ENCODE assay signal across 8 cellular contexts in the genomic region with DNA sequence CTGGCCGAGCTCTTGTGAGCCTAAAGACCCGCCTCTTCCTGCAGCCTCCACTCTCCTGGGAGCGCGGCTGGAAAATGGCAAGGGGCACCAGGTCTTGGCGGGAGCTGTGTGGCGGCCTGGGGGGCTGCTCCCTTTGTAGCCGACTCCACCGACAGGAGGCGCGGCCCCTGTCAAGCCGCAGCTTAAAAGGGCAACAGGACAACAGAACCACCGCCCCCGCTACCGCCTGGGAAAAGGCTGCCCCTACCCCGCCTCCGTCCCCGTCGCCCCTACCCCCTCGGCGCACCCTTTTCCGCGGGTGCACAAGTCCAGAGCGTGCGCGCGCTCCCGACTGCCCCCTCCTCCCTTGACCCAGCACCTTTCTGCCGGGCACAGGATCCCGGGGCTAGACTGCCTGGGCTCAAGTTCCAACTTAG.
DNase-seq lines count a peak whose midpoint lies in the region; ATAC-seq and TF ChIP-seq lines count a peak whose summit lies in the region.
"Not testable (repeated sequence)": the region's sequence is repeated elsewhere in the genome, so short reads cannot be mapped to it uniquely, and the experiment has no call there.

No MANE protein-coding gene starts in this region.

- not testable (repeated sequence) for H3K36me3 Mint-ChIP-seq in H9 (ENCODE audit: insufficient read depth in 1 of 3, low read depth in 3 of 3); activated CD8-positive, alpha-beta memory T cell treated with anti-CD3 and anti-CD28 coated beads, Interleukin-2, amount 10 ng/mL, durations not matched to agents 7 days and 5 days

- WGBS in H9 (ENCODE audit: extremely low coverage, insufficient read length, low lambda C conversion rate) = no CpG with 5 or more reads among the region's 29 CpGs
- WGBS in mesodermal cell (ENCODE audit: insufficient coverage in 2 of 2), 2 experiments = no CpG with 5 or more reads among the region's 29 CpGs
- 0 to 1% (median 1%) methylated on average over 15 to 25 of the region's 29 CpGs; no CpG with 5 or more reads in 2 of the 5 donors for WGBS in spleen, 5 donors
- 1% methylated on average over 25 of the region's 29 CpGs; no CpG with 5 or more reads in 1 of the 2 donors for WGBS in aorta, 2 donors

- not testable (repeated sequence) for TF ChIP-seq POLR2A in Peyer's patch (IDR thresholded peaks at IDR 0.05); spleen (IDR thresholded peaks at IDR 0.05)

- not testable (repeated sequence) for H3K9ac ChIP-seq in H9 (ENCODE audit: extremely low read depth, insufficient read length, low read length)

- not testable (repeated sequence) for H2AK5ac ChIP-seq in H9 (ENCODE audit: insufficient read length, low read length)

- H4K91ac ChIP-seq in H9 (ENCODE audit: insufficient read length, low read depth, low read length) = not testable (repeated sequence)

- not testable (repeated sequence) for H3K36me3 ChIP-seq in Peyer's patch; right atrium auricular region; mesodermal cell (ENCODE audit: control insufficient read depth, insufficient read depth, low read length); spleen; aorta (ENCODE audit: control insufficient read depth in 1 of 2, insufficient read depth in 2 of 2, low read length in 1 of 2)

- not testable (repeated sequence) for H2BK12ac ChIP-seq in H9 (ENCODE audit: insufficient read length, low read depth, low read length)

- intact Hi-C loops in spleen (cut with DNase I; ENCODE audit: low total_unique reads); aorta (cut with DNase I): not testable (repeated sequence)

- peak; percentile 49 for DNase-seq in H9
- peak in 1 of 3 donors; percentile 19 for DNase-seq in Peyer's patch
- DNase-seq in activated CD8-positive, alpha-beta memory T cell treated with anti-CD3 and anti-CD28 coated beads, Interleukin-2, amount 10 ng/mL, durations not matched to agents 7 days and 5 days; right atrium auricular region (ENCODE audit: low spot score); aorta: not testable (repeated sequence)
- DNase-seq in coronary artery (ENCODE audit: low spot score) = peak; percentile 33
- peak; percentile 74 for DNase-seq in spleen

- H3K14ac ChIP-seq in H9 (ENCODE audit: insufficient read depth, low read length) = not testable (repeated sequence)

- not testable (repeated sequence) for H3K27me3 Mint-ChIP-seq in H9 (ENCODE audit: low read depth); activated CD8-positive, alpha-beta memory T cell treated with anti-CD3 and anti-CD28 coated beads, Interleukin-2, amount 10 ng/mL, durations not matched to agents 7 days and 5 days

- not testable (repeated sequence) for H3K27ac Mint-ChIP-seq in H9; activated CD8-positive, alpha-beta memory T cell treated with anti-CD3 and anti-CD28 coated beads, Interleukin-2, amount 10 ng/mL, durations not matched to agents 7 days and 5 days

- H2BK15ac ChIP-seq in H9 (ENCODE audit: low read depth, low read length) = not testable (repeated sequence)

- H3K4me2 ChIP-seq in H9 (ENCODE audit: insufficient read depth, insufficient read length, low read length) = not testable (repeated sequence)

- H3K9me3 ChIP-seq in H9 (ENCODE audit: control insufficient read depth, low read depth, low read length); Peyer's patch; right atrium auricular region; mesodermal cell (ENCODE audit: control insufficient read depth, low read length); spleen; aorta (ENCODE audit: control insufficient read depth, low read length): not testable (repeated sequence)

- CTCF ChIA-PET in activated CD8-positive, alpha-beta memory T cell treated with anti-CD3 and anti-CD28 coated beads, Interleukin-2, amount 10 ng/mL, durations not matched to agents 7 days and 5 days (lab: Charles Lee) = not testable (repeated sequence)

- not testable (repeated sequence) for H3K4me3 Mint-ChIP-seq in H9; activated CD8-positive, alpha-beta memory T cell treated with anti-CD3 and anti-CD28 coated beads, Interleukin-2, amount 10 ng/mL, durations not matched to agents 7 days and 5 days

- not testable (repeated sequence) for H2BK20ac ChIP-seq in H9 (ENCODE audit: low read depth, low read length, poor library complexity, severe bottlenecking)

- H3K9me3 Mint-ChIP-seq in H9; activated CD8-positive, alpha-beta memory T cell treated with anti-CD3 and anti-CD28 coated beads, Interleukin-2, amount 10 ng/mL, durations not matched to agents 7 days and 5 days (ENCODE audit: low read depth): not testable (repeated sequence)

- H2BK120ac ChIP-seq in H9 (ENCODE audit: low read depth, low read length, poor library complexity, severe bottlenecking) = not testable (repeated sequence)

- not testable (repeated sequence) for H3K27me3 ChIP-seq in H9 (ENCODE audit: insufficient read depth, low read length); Peyer's patch; right atrium auricular region; aorta (ENCODE audit: control insufficient read depth in 1 of 2, insufficient read depth in 2 of 2, low read length in 1 of 2)
- H3K27me3 ChIP-seq in spleen (replicated peaks in 1 of 7) = peaks cover 0 to 11% (median 0%) of the 10 kb centered on the region in 7 donors

- H3K79me2 ChIP-seq in H9 (ENCODE audit: insufficient read depth, low read length) = not testable (repeated sequence)

- H3K79me1 ChIP-seq in H9 (ENCODE audit: insufficient read depth, low read depth, low read length, poor library complexity, severe bottlenecking) = not testable (repeated sequence)

- ATAC-seq in activated CD8-positive, alpha-beta memory T cell treated with anti-CD3 and anti-CD28 coated beads, Interleukin-2, amount 10 ng/mL, durations not matched to agents 7 days and 5 days = peak; percentile 24
- peak; percentile 28 for ATAC-seq in aorta (ENCODE audit: low FRiP score)

- not testable (repeated sequence) for H4K5ac ChIP-seq in H9 (ENCODE audit: insufficient read length, low read depth, low read length)

- H3K4me1 ChIP-seq in H9 (ENCODE audit: insufficient read depth, low read length); Peyer's patch; right atrium auricular region; mesodermal cell (ENCODE audit: control insufficient read depth, insufficient read depth, low read length, poor library complexity, severe bottlenecking); spleen; aorta (ENCODE audit: control insufficient read depth in 1 of 2, insufficient read depth in 2 of 2, low read length in 2 of 2): not testable (repeated sequence)

- H3T11ph ChIP-seq in H9 (ENCODE audit: low read length) = not testable (repeated sequence)

- H3K4ac ChIP-seq in H9 (ENCODE audit: low read depth, low read length) = not testable (repeated sequence)

- peak; percentile 27; the same call in 1 of the 3 replicates for TF ChIP-seq CTCF in H9 (conservative IDR thresholded peaks at IDR 0.05)
- not testable (repeated sequence) for TF ChIP-seq CTCF in Peyer's patch (IDR thresholded peaks at IDR 0.05); coronary artery (IDR thresholded peaks at IDR 0.05); spleen (IDR thresholded peaks at IDR 0.05 in 8 of 11, conservative IDR thresholded peaks at IDR 0.05 in 3 of 11)
- peak in 1 of 2 donors; percentile 10 for TF ChIP-seq CTCF in right atrium auricular region (IDR thresholded peaks at IDR 0.05)

- not testable (repeated sequence) for H3K18ac ChIP-seq in H9 (ENCODE audit: insufficient read length, low read depth, low read length)

- H4K8ac ChIP-seq in H9 (replicated peaks; ENCODE audit: insufficient read length, low read depth, low read length) = not testable (repeated sequence)

- not testable (repeated sequence) for H2AFZ ChIP-seq in H9 (ENCODE audit: low read length)

- H2BK5ac ChIP-seq in H9 (ENCODE audit: insufficient read length, low read length) = not testable (repeated sequence)

- H3K56ac ChIP-seq in H9 (ENCODE audit: insufficient read length, low read depth, low read length) = not testable (repeated sequence)

- H3K27ac ChIP-seq in H9 (ENCODE audit: insufficient read length, low read depth, low read length); Peyer's patch; coronary artery; right atrium auricular region; mesodermal cell (ENCODE audit: low read depth, low read length, severe bottlenecking); spleen; aorta (ENCODE audit: low read depth in 1 of 2, low read length in 2 of 2): not testable (repeated sequence)

- H3K23ac ChIP-seq in H9 (ENCODE audit: insufficient read length, low read depth, low read length) = not testable (repeated sequence)

- not testable (repeated sequence) for H3K4me1 Mint-ChIP-seq in H9; activated CD8-positive, alpha-beta memory T cell treated with anti-CD3 and anti-CD28 coated beads, Interleukin-2, amount 10 ng/mL, durations not matched to agents 7 days and 5 days

- H3K4me3 ChIP-seq in Peyer's patch (peak overlapping the region in 3 of 4 donors; percentile 26 to 38 (median 37)), coronary artery (peak overlapping the region; percentile 62), right atrium auricular region (peak overlapping the region; percentile 19 to 38), mesodermal cell (ENCODE audit: extremely low read depth, insufficient read depth, low read length, poor library complexity, severe bottlenecking) (peak overlapping the region; percentile 29), spleen (peak overlapping the region in 2 of 8 donors; percentile 29 to 56)
- H3K4me3 ChIP-seq in aorta (ENCODE audit: low read length in 2 of 2) = not testable (repeated sequence)

- H3K23me2 ChIP-seq in H9 (ENCODE audit: insufficient read length, low read depth, low read length, poor library complexity, severe bottlenecking) = not testable (repeated sequence)

- not testable (repeated sequence) for H4K20me1 ChIP-seq in H9 (ENCODE audit: control insufficient read depth, insufficient read depth, insufficient read length)
